ENCODE assay signal across 8 cellular contexts in genomic region chr3:129490273-129490675, GRCh38. TPM values are rescaled to one million over a fixed set of nuclear protein-coding genes. Genes with fewer than 3 reads are reported as not detected.
DNase-seq lines count a peak whose midpoint lies in the region; FAIRE-seq and TF ChIP-seq lines count a peak whose summit lies in the region.

No MANE protein-coding gene starts in this region.

- H3K27ac ChIP-seq in SK-N-SH (ENCODE audit: low read depth in 2 of 2, low read length in 1 of 2) (peak overlapping the region in 1 of 2 experiments; percentile 41; a peak in 1 of 4 replicates), adrenal gland (peak overlapping the region in 4 of 5 donors; percentile 63 to 91 (median 84)), trophoblast cell (ENCODE audit: low read depth, low read length) (peak overlapping the region; percentile 66)

- H3K27me3 ChIP-seq in SK-N-SH (ENCODE audit: insufficient read depth) (no peaks in the 10 kb centered on the region), adrenal gland (no peaks in the 10 kb centered on the region), trophoblast cell (ENCODE audit: insufficient read depth, low read length) (no peaks in the 10 kb centered on the region)

- peak; percentile 92 for TF ChIP-seq CTCF in SK-N-SH (IDR thresholded peaks at IDR 0.05)
- peak; percentile 76 to 93 (median 90) for TF ChIP-seq CTCF in adrenal gland (IDR thresholded peaks at IDR 0.05)

- H3K9me2 ChIP-seq in SK-N-SH: no peaks in the 10 kb centered on the region

- H3K79me1 ChIP-seq in trophoblast cell (ENCODE audit: low read length): peaks cover 45% of the 10 kb centered on the region

- peak in 1 of 2 donors; percentile 28 for TF ChIP-seq POLR2A in adrenal gland (IDR thresholded peaks at IDR 0.05)

- peak overlapping the region; percentile 82 for H4K12ac ChIP-seq in trophoblast cell (ENCODE audit: low read depth, low read length)

- peaks cover 6% of the 10 kb centered on the region for H3F3A ChIP-seq in SK-N-SH (replicated peaks; ENCODE audit: insufficient read depth)

- H3K36me3 ChIP-seq in SK-N-SH (replicated peaks in 1 of 2; ENCODE audit: control insufficient read depth in 1 of 2, insufficient read depth in 2 of 2, low read length in 1 of 2) (peaks cover 6 to 13% of the 10 kb centered on the region in 2 experiments), adrenal gland (replicated peaks in 1 of 2) (peaks cover 0 to 7% of the 10 kb centered on the region in 2 donors), trophoblast cell (ENCODE audit: control insufficient read depth in 1 of 2, insufficient read depth in 2 of 2, low read length in 2 of 2) (peaks cover 2 to 8% of the 10 kb centered on the region in 2 experiments)

- no peaks in the 10 kb centered on the region for H4K20me1 ChIP-seq in SK-N-SH (ENCODE audit: insufficient read depth)

- peak overlapping the region; percentile 94 for H2BK12ac ChIP-seq in trophoblast cell (ENCODE audit: low read length)

- H3K4ac ChIP-seq in trophoblast cell (ENCODE audit: low read depth, low read length): peak overlapping the region; percentile 50

- H2AK5ac ChIP-seq in trophoblast cell (ENCODE audit: low read length): peak overlapping the region; percentile 86

- peak overlapping the region; percentile 85 for H2BK120ac ChIP-seq in trophoblast cell (ENCODE audit: insufficient read depth, low read length, poor library complexity)

- H2AFZ ChIP-seq in SK-N-SH (ENCODE audit: low read depth) (no peak overlapping the region), trophoblast cell (ENCODE audit: insufficient read depth, low read length, poor library complexity) (peak overlapping the region; percentile 50)

- H4K91ac ChIP-seq in trophoblast cell (ENCODE audit: low read depth, low read length): peak overlapping the region; percentile 95

- H3K9me3 ChIP-seq in SK-N-SH: no peaks in the 10 kb centered on the region
- H3K9me3 ChIP-seq in adrenal gland (replicated peaks in 1 of 3): no peaks in the 10 kb centered on the region
- H3K9me3 ChIP-seq in trophoblast cell (ENCODE audit: insufficient read depth, low read depth, low read length): no peaks in the 10 kb centered on the region

- H3K4me3 ChIP-seq in SK-N-SH (ENCODE audit: low read depth in 2 of 2, low read length in 1 of 2) (no peak overlapping the region), adrenal gland (no peak overlapping the region), trophoblast cell (ENCODE audit: low read depth, low read length) (no peak overlapping the region)

- WGBS in SK-N-SH (ENCODE audit: low lambda C conversion rate): 0% methylated on average over 4 of the region's 5 CpGs
- 15 to 23% (median 18%) methylated on average over 5 of the region's 5 CpGs for WGBS in adrenal gland, 4 donors
- WGBS in trophoblast cell (ENCODE audit: extremely low coverage, insufficient coverage, insufficient read length): no CpG with 5 or more reads among the region's 5 CpGs

- no peak for TF ChIP-seq EP300 in SK-N-SH (IDR thresholded peaks at IDR 0.05; ENCODE audit: borderline replicate concordance in 1 of 2, low read depth in 1 of 2, low read length in 1 of 2)

- intact Hi-C loops in adrenal gland (cut with DNase I): loop anchor here (5.0 to 10.0 kb wide), 2 partner anchors 117 to 335 kb away; partner anchors contain the start of gene PLXND1 (in 1 of the 2)
- intact Hi-C loops in cardiac septum (cut with DNase I): loop anchor here (2.0 to 5.0 kb wide), 3 partner anchors 117 to 447 kb away; partner anchors contain the start of gene PLXND1

- peak overlapping the region; percentile 65 for H2BK5ac ChIP-seq in trophoblast cell (ENCODE audit: low read depth, low read length, poor library complexity)

- peak overlapping the region; percentile 51 for H3K18ac ChIP-seq in trophoblast cell (ENCODE audit: low read length)

- POLR2A ChIA-PET in SK-N-SH (lab: Yijun Ruan, JAX): no interaction called here

- no peaks in the 10 kb centered on the region for H3K79me2 ChIP-seq in SK-N-SH (ENCODE audit: insufficient read depth)
- peaks cover 10% of the 10 kb centered on the region for H3K79me2 ChIP-seq in trophoblast cell (ENCODE audit: control insufficient read depth, insufficient read depth, low read length, poor library complexity)

- FAIRE-seq in urothelium cell line (lab: Jason Lieb, UNC): no peak

- no peak overlapping the region for H3K23ac ChIP-seq in trophoblast cell (ENCODE audit: low read length)

- CTCF ChIA-PET in SK-N-SH (lab: Yijun Ruan, JAX): interaction anchor here (0.5 to 3.3 kb wide), 48 partner anchors 9 to 452 kb away, joined by 3 to 37 read pairs (median 5); partner anchors contain the start of genes PLXND1 and RHO

- peak overlapping the region; percentile 75 for H3K14ac ChIP-seq in trophoblast cell (ENCODE audit: low read length)

- H3K9ac ChIP-seq in SK-N-SH (no peak overlapping the region), trophoblast cell (ENCODE audit: low read length) (no peak overlapping the region)

- DNase-seq in DMS79 treated with DMSO at 0.1 percent for 48 hours (lab: John Stamatoyannopoulos, UW) (peak; percentile 79), GOT3 (lab: John Stamatoyannopoulos, UW) (peak; percentile 34), MV-4-11 (lab: John Stamatoyannopoulos, UW) (peak; percentile 76), SK-N-SH (peak; percentile 84), adrenal gland (peak; percentile 88 to 95 (median 93)), cardiac septum (ENCODE audit: low spot score) (peak; percentile 92), trophoblast cell (peak; percentile 93), urothelium cell line (ENCODE audit: low spot score) (peak; percentile 85)

- TF ChIP-seq RAD21 in SK-N-SH (IDR thresholded peaks at IDR 0.05; ENCODE audit: low read length): peak; percentile 98

- H4K8ac ChIP-seq in trophoblast cell (ENCODE audit: low read depth, low read length): peak overlapping the region; percentile 78

- H3K4me1 ChIP-seq in SK-N-SH (ENCODE audit: control insufficient read depth in 1 of 2, insufficient read depth in 2 of 2, low read depth in 1 of 2, low read length in 1 of 2) (peaks cover 0 to 7% of the 10 kb centered on the region in 2 experiments; a peak in 1 of 4 replicates), adrenal gland (replicated peaks in 1 of 2) (peaks cover 30 to 38% of the 10 kb centered on the region in 2 donors), trophoblast cell (ENCODE audit: control insufficient read depth in 1 of 2, insufficient read depth in 2 of 2, low read length in 2 of 2) (peaks cover 32 to 37% of the 10 kb centered on the region in 2 experiments)

- H3K4me2 ChIP-seq in SK-N-SH (no peak overlapping the region), trophoblast cell (ENCODE audit: low read length) (no peak overlapping the region)

TF ChIP-seq in SK-N-SH, 30 proteins besides CTCF, POLR2A, EP300 and RAD21 (continues in another document):
- no peak for TF ChIP-seq PBX3 (IDR thresholded peaks at IDR 0.05)
- no peak for TF ChIP-seq NRF1 (IDR thresholded peaks at IDR 0.05; ENCODE audit: low read depth, low read length)

RNA-seq across cellular contexts. Expression of gene RHO, which starts 38.2 kb away (rescaled TPM):
- not detected in 2 replicates for polyA plus RNA-seq in SK-N-SH (2012; rRNA removed)
- polyA plus RNA-seq in SK-N-SH (2012; cell fraction: cytosol; rRNA removed): not detected in 2 replicates
- polyA plus RNA-seq in SK-N-SH (2012; cell fraction: nucleus; rRNA removed): not detected in 2 replicates
- not detected for total RNA-seq in adrenal gland
- polyA plus RNA-seq in adrenal gland: not detected
- not detected for total RNA-seq in cardiac septum
- 0.01 TPM in 1 of 2 replicates, not detected in the other for polyA plus RNA-seq in trophoblast cell (2013)

RNA-seq across cellular contexts. Expression of gene IFT122, which starts 50.2 kb away (rescaled TPM):
- 20.1 and 20.8 TPM in 2 replicates for polyA plus RNA-seq in SK-N-SH (2012; rRNA removed)
- 9.0 and 11.9 TPM in 2 replicates for polyA plus RNA-seq in SK-N-SH (2012; cell fraction: cytosol; rRNA removed)
- 60.6 and 73.3 TPM in 2 replicates for polyA plus RNA-seq in SK-N-SH (2012; cell fraction: nucleus; rRNA removed)
- 10 to 100 TPM; 18.2 to 38.4 (median 26.7) TPM for total RNA-seq in adrenal gland
- polyA plus RNA-seq in adrenal gland: 10 to 100 TPM; 15.7 to 23.9 (median 23.3) TPM
- total RNA-seq in cardiac septum: 11.0 TPM
- polyA plus RNA-seq in trophoblast cell (2013): 31.1 and 31.8 TPM in 2 replicates

RNA-seq across cellular contexts. Expression of gene MBD4, which starts 50.5 kb away (rescaled TPM):
- polyA plus RNA-seq in SK-N-SH (2012; rRNA removed): 11.1 and 11.7 TPM in 2 replicates
- polyA plus RNA-seq in SK-N-SH (2012; cell fraction: cytosol; rRNA removed): 10.3 and 12.7 TPM in 2 replicates
- 32.7 and 35.4 TPM in 2 replicates for polyA plus RNA-seq in SK-N-SH (2012; cell fraction: nucleus; rRNA removed)
- total RNA-seq in adrenal gland: 10 to 100 TPM in 7 of 8 donors, 1 to 10 TPM in 1; 9.9 to 32.3 (median 25.4) TPM
- polyA plus RNA-seq in adrenal gland: 10 to 100 TPM; 13.3 to 28.9 (median 13.4) TPM
- 18.2 TPM for total RNA-seq in cardiac septum
- polyA plus RNA-seq in trophoblast cell (2013): 41.3 and 44.5 TPM in 2 replicates

RNA-seq across cellular contexts. Expression of gene H1-8, which starts 52.7 kb away (rescaled TPM):
- polyA plus RNA-seq in SK-N-SH (2012; rRNA removed): not detected in 2 replicates
- not detected in 2 replicates for polyA plus RNA-seq in SK-N-SH (2012; cell fraction: cytosol; rRNA removed)
- not detected in 2 replicates for polyA plus RNA-seq in SK-N-SH (2012; cell fraction: nucleus; rRNA removed)
- total RNA-seq in adrenal gland: not detected
- not detected for polyA plus RNA-seq in adrenal gland
- total RNA-seq in cardiac septum: not detected
- polyA plus RNA-seq in trophoblast cell (2013): not detected in 2 replicates

Comparison
In these comparisons a context has a peak if more than half of its experiments do, and no peak if none do; other contexts are left out.
1. DNase-seq: peak in every context shown above with its lines; median percentile 93 in adrenal gland; 93 in trophoblast cell; 92 in cardiac septum; 85 in urothelium cell line; 84 in SK-N-SH; 79 in DMS79 treated with DMSO at 0.1 percent for 48 hours; 76 in MV-4-11; 34 in GOT3.